In genomic region chr1:223723351-223723904, GRCh38 we compare ENCODE assay signal across 24 cellular contexts. TPM values are rescaled to one million over a fixed set of nuclear protein-coding genes. Genes with fewer than 3 reads are reported as not detected.
DNase-seq lines count a peak whose midpoint lies in the region; ATAC-seq, FAIRE-seq and TF ChIP-seq lines count a peak whose summit lies in the region.
"Had no signal": no experiment of that assay in that cellular context is flagged by ENCODE, and none has a peak within 500 bp of the region (broad histone marks: within the 10 kb centered on the region; RNA-seq: fewer than 3 reads in every experiment).

No MANE protein-coding gene starts in this region.

- no peak overlapping the region for H3K4me3 ChIP-seq in GM23248
- H3K4me3 ChIP-seq in HepG2 (replicated peaks in 1 of 3; ENCODE audit: insufficient read depth in 1 of 3, low read depth in 2 of 3, low read length in 3 of 3), result no peak overlapping the region
- H3K4me3 ChIP-seq in small intestine (ENCODE audit: low read depth in 1 of 2, low read length in 2 of 2), result no peak overlapping the region
- H3K4me3 ChIP-seq: dorsolateral prefrontal cortex, tibial nerve had no signal

- H3K4me2 ChIP-seq in GM23248 (ENCODE audit: unreplicated experiment), result no peak overlapping the region
- H3K4me2 ChIP-seq in HepG2 (ENCODE audit: low read depth, low read length), result no peak overlapping the region

- TF ChIP-seq EP300 in HepG2 (IDR thresholded peaks at IDR 0.05; ENCODE audit: low read depth in 2 of 2, low read length in 2 of 2) (no peak), HepG2 (CRISPR knock-in tag; IDR thresholded peaks at IDR 0.05; ENCODE audit: borderline replicate concordance) (no peak)

- TF ChIP-seq RAD21 in HepG2 (CRISPR knock-in tag; IDR thresholded peaks at IDR 0.05), result no peak

- H3K4me1 ChIP-seq in GM23248 (ENCODE audit: insufficient read depth), result peaks cover 60% of the 10 kb centered on the region
- H3K4me1 ChIP-seq in HepG2 (ENCODE audit: insufficient read depth, low read length), result peaks cover 31% of the 10 kb centered on the region
- peaks cover 0 to 18% of the 10 kb centered on the region in 2 donors for H3K4me1 ChIP-seq in small intestine (ENCODE audit: control insufficient read depth in 2 of 2, insufficient read depth in 1 of 2, low read depth in 1 of 2, low read length in 1 of 2)

- H3K9me3 ChIP-seq in GM23248 (ENCODE audit: low read depth), result no peaks in the 10 kb centered on the region
- H3K9me3 ChIP-seq in HepG2 (ENCODE audit: low read length), result no peaks in the 10 kb centered on the region
- no peaks in the 10 kb centered on the region for H3K9me3 ChIP-seq in small intestine (ENCODE audit: control insufficient read depth, low read depth)
- H3K9me3 ChIP-seq: tibial nerve had no signal

- POLR2A ChIA-PET in HepG2 (lab: Yijun Ruan, JAX), result no interaction called here

- no peaks in the 10 kb centered on the region for H3K27me3 Mint-ChIP-seq in central memory CD8-positive, alpha-beta T cell
- H3K27me3 Mint-ChIP-seq in osteocyte (ENCODE audit: unreplicated experiment), result no peaks in the 10 kb centered on the region
- H3K27me3 Mint-ChIP-seq: B cell had no signal

- peak overlapping the region; percentile 15; the same call in 1 of the 2 replicates for H3K27ac ChIP-seq in C4-2B
- peak overlapping the region; percentile 62; the same call in 1 of the 2 replicates for H3K27ac ChIP-seq in GM23248
- H3K27ac ChIP-seq in HepG2 (ENCODE audit: extremely low read length, insufficient read depth, low read length), result no peak overlapping the region
- no peak overlapping the region for H3K27ac ChIP-seq in small intestine (ENCODE audit: low read depth in 1 of 2, low read length in 1 of 2)

- no peaks in the 10 kb centered on the region for H3K9me3 Mint-ChIP-seq in central memory CD8-positive, alpha-beta T cell
- no peaks in the 10 kb centered on the region for H3K9me3 Mint-ChIP-seq in osteocyte (ENCODE audit: unreplicated experiment)

- DNase-seq in GM23248, result no peak
- DNase-seq in central memory CD8-positive, alpha-beta T cell (ENCODE audit: low spot score in 2 of 2), result no peak
- no peak for DNase-seq in osteocyte (ENCODE audit: extremely low spot score, unreplicated experiment)
- no peak for DNase-seq in HepG2 (ENCODE audit: low spot score)
- DNase-seq in GM19238 (ENCODE audit: insufficient read length, low spot score), result no peak
- no peak for DNase-seq in small intestine
- DNase-seq: dorsolateral prefrontal cortex; left ventricle myocardium superior; NCI-H1436 treated with DMSO at 0.1 percent for 48 hours; NCI-H2171; NCI-H748 treated with DMSO at 0.1 percent for 48 hours; right cardiac atrium; SHP77; stimulated activated CD4-positive, alpha-beta T cell treated with anti-CD3 and anti-CD28 coated beads, Interleukin-15, amount 100 ng/mL, for 24 hours had no signal

- no peak for TF ChIP-seq CTCF in C4-2B (conservative IDR thresholded peaks at IDR 0.05)
- TF ChIP-seq CTCF in osteocyte (IDR thresholded peaks at IDR 0.05), result no peak
- TF ChIP-seq CTCF in HepG2 (CRISPR knock-in tag; IDR thresholded peaks at IDR 0.05), result no peak

- H3K4me3 Mint-ChIP-seq in central memory CD8-positive, alpha-beta T cell, result peak overlapping the region; percentile 31
- H3K4me3 Mint-ChIP-seq in osteocyte (ENCODE audit: unreplicated experiment), result no peak overlapping the region
- H3K4me3 Mint-ChIP-seq: B cell had no signal

- intact Hi-C loops in HepG2 (cut with micrococcal nuclease; ENCODE audit: unreplicated experiment), result no loop called here

- peaks cover 65% of the 10 kb centered on the region for H3F3A ChIP-seq in GM23248 (ENCODE audit: insufficient read depth)

- ATAC-seq in central memory CD8-positive, alpha-beta T cell (replicated peaks; ENCODE audit: extremely low read depth, poor library complexity, severe bottlenecking), result no peak
- no peak for ATAC-seq in HepG2
- ATAC-seq in HG03196 (IDR thresholded peaks at IDR 0.05; ENCODE audit: unreplicated experiment), result no peak
- ATAC-seq: esophagus mucosa, left ventricle myocardium superior, right cardiac atrium had no signal

- FAIRE-seq in HepG2 (lab: Jason Lieb, UNC), result no peak
- FAIRE-seq in small intestine (lab: Jason Lieb, UNC), result no peak
- FAIRE-seq: bronchial epithelial cell, H54 had no signal

- peaks cover 49% of the 10 kb centered on the region for H3K36me3 Mint-ChIP-seq in central memory CD8-positive, alpha-beta T cell (ENCODE audit: insufficient read depth)
- H3K36me3 Mint-ChIP-seq in osteocyte (ENCODE audit: unreplicated experiment), result peaks cover 37% of the 10 kb centered on the region

- in situ Hi-C loops in GM23248 (cut with MboI), result no loop called here
- in situ Hi-C loops in HepG2 (cut with HindIII; ENCODE audit: extremely low pct_ligation_motif_present, low pct_unique_long_range_greater_than_20kb), result no loop called here

- 98% methylated on average over 6 of the region's 6 CpGs for WGBS in GM23248 (ENCODE audit: low coverage in 1 of 2, low lambda C conversion rate in 2 of 2, missing lambda C conversion rate in 2 of 2), 2 experiments
- WGBS in HepG2 (ENCODE audit: low lambda C conversion rate), result 74% methylated on average over 6 of the region's 6 CpGs
- WGBS in small intestine, 3 donors, result 90 to 95% (median 94%) methylated on average over 6 of the region's 6 CpGs

- H4K20me1 ChIP-seq in GM23248 (ENCODE audit: insufficient read depth) (no peaks in the 10 kb centered on the region), HepG2 (ENCODE audit: insufficient read depth, low read length) (no peaks in the 10 kb centered on the region)

- no TSS peak for BruUV-seq in HepG2 (replicated peaks; lab: Mats Ljungman, UMichigan)

- peaks cover 72% of the 10 kb centered on the region for H3K4me1 Mint-ChIP-seq in central memory CD8-positive, alpha-beta T cell
- H3K4me1 Mint-ChIP-seq in osteocyte (ENCODE audit: unreplicated experiment), result peaks cover 70% of the 10 kb centered on the region

- H3K27ac Mint-ChIP-seq in central memory CD8-positive, alpha-beta T cell (ENCODE audit: low read depth), result peak overlapping the region; percentile 80
- peak overlapping the region; percentile 59 for H3K27ac Mint-ChIP-seq in osteocyte (ENCODE audit: unreplicated experiment)
- H3K27ac Mint-ChIP-seq: B cell had no signal

- CTCF ChIA-PET in HepG2 (lab: Yijun Ruan, JAX; ENCODE audit: low intra/inter-chr PET ratio, low total read pairs), result no interaction called here

- H3K36me3 ChIP-seq in GM23248 (ENCODE audit: low read depth), result peaks cover 22% of the 10 kb centered on the region
- no peaks in the 10 kb centered on the region; a peak in 1 of 5 replicates for H3K36me3 ChIP-seq in HepG2 (replicated peaks in 1 of 2; ENCODE audit: control insufficient read depth in 1 of 2, insufficient read depth in 2 of 2, low read length in 2 of 2)
- H3K36me3 ChIP-seq in small intestine (ENCODE audit: control insufficient read depth in 2 of 2, insufficient read depth in 2 of 2, low read length in 2 of 2), result peaks cover 0 to 2% of the 10 kb centered on the region in 2 donors

- H3K9ac ChIP-seq in GM23248 (peak overlapping the region; percentile 64; the same call in 1 of the 2 replicates), HepG2 (ENCODE audit: insufficient read depth, low read depth, low read length) (no peak overlapping the region)

- H3K79me2 ChIP-seq in GM23248 (ENCODE audit: insufficient read depth) (peaks cover 86% of the 10 kb centered on the region), HepG2 (ENCODE audit: insufficient read depth, low read length) (no peaks in the 10 kb centered on the region)

- TF ChIP-seq POLR2A in HepG2 (IDR thresholded peaks at IDR 0.05; ENCODE audit: insufficient read depth in 1 of 2, low read depth in 2 of 2, low read length in 2 of 2), result no peak

- H2AFZ ChIP-seq in GM23248 (no peak overlapping the region), HepG2 (ENCODE audit: low read length) (no peak overlapping the region)

- no peaks in the 10 kb centered on the region for H3K9me2 ChIP-seq in GM23248 (ENCODE audit: insufficient read depth)

- H3K27me3 ChIP-seq in GM23248 (replicated peaks; ENCODE audit: insufficient read depth) (no peaks in the 10 kb centered on the region), HepG2 (ENCODE audit: control insufficient read depth in 1 of 2, insufficient read depth in 2 of 2, low read length in 2 of 2) (no peaks in the 10 kb centered on the region), small intestine (ENCODE audit: control insufficient read depth in 2 of 2, insufficient read depth in 2 of 2, low read length in 2 of 2) (no peaks in the 10 kb centered on the region)
- H3K27me3 ChIP-seq: dorsolateral prefrontal cortex, tibial nerve had no signal

RNA-seq across cellular contexts. Expression of gene CAPN2, which starts 11.1 kb away (rescaled TPM):
- total RNA-seq in GM23248 (2014; rRNA removed; shearing (Covaris generic)), result 214 and 223 TPM in 2 replicates
- polyA plus RNA-seq in GM23248 (2016; fragmentation: Nextera tagmentation; extraction: Ambion mirVana) (261 and 272 TPM in 2 replicates), HepG2 (2011; rRNA removed) (7.4 and 10.8 TPM in 2 replicates), small intestine (100 to 1,000 TPM in 1 of 3 donors, 10 to 100 TPM in 2; 47.0 to 115 (median 68.8) TPM)
- total RNA-seq in osteocyte (271 and 278 TPM in 2 replicates), HepG2 (2016; rRNA removed; fragmentation: Illumina TruSeq; extraction: Trizol) (6.2 and 7.8 TPM in 2 replicates)
- 2.0 and 2.6 TPM in 2 replicates for total RNA-seq in HepG2 (2016; cell fraction: cytosol; rRNA removed; fragmentation: Illumina TruSeq; extraction: Trizol; ENCODE audit: low read depth)
- total RNA-seq in HepG2 (2016; cell fraction: insoluble cytoplasmic fraction; rRNA removed; fragmentation: Illumina TruSeq; extraction: Trizol), result 6.2 and 7.8 TPM in 2 replicates
- total RNA-seq in HepG2 (2016; cell fraction: membrane; rRNA removed; fragmentation: Illumina TruSeq; extraction: Trizol), result 5.4 and 5.5 TPM in 2 replicates
- 4.8 and 5.3 TPM in 2 replicates for total RNA-seq in HepG2 (2016; cell fraction: nucleus; rRNA removed; fragmentation: Illumina TruSeq; extraction: Trizol)
- 3.5 and 4.8 TPM in 2 replicates for polyA plus RNA-seq in HepG2 (2011; cell fraction: cytosol; rRNA removed)
- polyA plus RNA-seq in HepG2 (2011; cell fraction: nucleus; rRNA removed), result 27.6 and 31.4 TPM in 2 replicates
- polyA plus RNA-seq in HepG2 (2012), result 7.0 and 8.4 TPM in 2 replicates
- polyA plus RNA-seq in HepG2 (2016; cell fraction: cytosol; fragmentation: Illumina TruSeq; extraction: Trizol; ENCODE audit: low read depth), result 2.3 and 2.7 TPM in 2 replicates
- 8.9 and 9.2 TPM in 2 replicates for polyA plus RNA-seq in HepG2 (2016; cell fraction: insoluble cytoplasmic fraction; fragmentation: Illumina TruSeq; extraction: Trizol; ENCODE audit: low read depth)
- polyA plus RNA-seq in HepG2 (2016; cell fraction: membrane; fragmentation: Illumina TruSeq; extraction: Trizol; ENCODE audit: low read depth), result 4.9 and 5.3 TPM in 2 replicates
- 9.2 and 12.8 TPM in 2 replicates for polyA plus RNA-seq in HepG2 (2016; cell fraction: nucleus; fragmentation: Illumina TruSeq; extraction: Trizol; ENCODE audit: insufficient read depth, low read depth)
- 5.0 and 63.8 TPM in 2 replicates for polyA minus RNA-seq in HepG2 (2011; rRNA and poly(A)+ RNA removed; ENCODE audit: low replicate concordance)
- polyA minus RNA-seq in HepG2 (2011; cell fraction: cytosol; rRNA and poly(A)+ RNA removed), result 4.1 and 4.3 TPM in 2 replicates
- polyA minus RNA-seq in HepG2 (2011; cell fraction: nucleus; rRNA and poly(A)+ RNA removed), result 7.7 and 11.3 TPM in 2 replicates
- total RNA-seq: OCI-LY7 had no signal

RNA-seq across cellular contexts. Expression of gene CAPN8, which starts 57.9 kb away (rescaled TPM):
- total RNA-seq in GM23248 (2014; rRNA removed; shearing (Covaris generic)), result 0.25 TPM in 1 of 2 replicates, not detected in the other
- not detected in 2 replicates for polyA plus RNA-seq in GM23248 (2016; fragmentation: Nextera tagmentation; extraction: Ambion mirVana)
- not detected in 2 replicates for total RNA-seq in osteocyte
- total RNA-seq in HepG2 (2016; rRNA removed; fragmentation: Illumina TruSeq; extraction: Trizol), result 0.20 TPM in 1 of 2 replicates, not detected in the other
- total RNA-seq in HepG2 (2016; cell fraction: cytosol; rRNA removed; fragmentation: Illumina TruSeq; extraction: Trizol; ENCODE audit: low read depth), result not detected in 2 replicates
- 0.11 TPM in 1 of 2 replicates, not detected in the other for total RNA-seq in HepG2 (2016; cell fraction: insoluble cytoplasmic fraction; rRNA removed; fragmentation: Illumina TruSeq; extraction: Trizol)
- not detected in 2 replicates for total RNA-seq in HepG2 (2016; cell fraction: membrane; rRNA removed; fragmentation: Illumina TruSeq; extraction: Trizol)
- 0.31 TPM in 1 of 2 replicates, not detected in the other for total RNA-seq in HepG2 (2016; cell fraction: nucleus; rRNA removed; fragmentation: Illumina TruSeq; extraction: Trizol)
- 0.25 TPM in 2 replicates for polyA plus RNA-seq in HepG2 (2011; rRNA removed)
- 0.05 TPM in 1 of 2 replicates, not detected in the other for polyA plus RNA-seq in HepG2 (2011; cell fraction: cytosol; rRNA removed)
- 1.1 and 2.0 TPM in 2 replicates for polyA plus RNA-seq in HepG2 (2011; cell fraction: nucleus; rRNA removed)
- 0.47 and 0.49 TPM in 2 replicates for polyA plus RNA-seq in HepG2 (2012)
- polyA plus RNA-seq in HepG2 (2016; cell fraction: cytosol; fragmentation: Illumina TruSeq; extraction: Trizol; ENCODE audit: low read depth), result not detected in 2 replicates
- not detected in 2 replicates for polyA plus RNA-seq in HepG2 (2016; cell fraction: insoluble cytoplasmic fraction; fragmentation: Illumina TruSeq; extraction: Trizol; ENCODE audit: low read depth)
- not detected in 2 replicates for polyA plus RNA-seq in HepG2 (2016; cell fraction: membrane; fragmentation: Illumina TruSeq; extraction: Trizol; ENCODE audit: low read depth)
- polyA plus RNA-seq in HepG2 (2016; cell fraction: nucleus; fragmentation: Illumina TruSeq; extraction: Trizol; ENCODE audit: insufficient read depth, low read depth), result 1.4 TPM in 1 of 2 replicates, not detected in the other
- 0.58 TPM in 1 of 2 replicates, not detected in the other for polyA minus RNA-seq in HepG2 (2011; rRNA and poly(A)+ RNA removed; ENCODE audit: low replicate concordance)
- not detected in 2 replicates for polyA minus RNA-seq in HepG2 (2011; cell fraction: cytosol; rRNA and poly(A)+ RNA removed)
- 0.87 and 1.0 TPM in 2 replicates for polyA minus RNA-seq in HepG2 (2011; cell fraction: nucleus; rRNA and poly(A)+ RNA removed)
- 10 to 100 TPM in 1 of 3 donors, 1 to 10 TPM in 2; 5.1 to 13.6 (median 10.0) TPM for polyA plus RNA-seq in small intestine
- total RNA-seq: G401, left ventricle myocardium superior, M059J, OCI-LY7, right cardiac atrium, tibial nerve had no signal

Comparison
In these comparisons a context has a peak if more than half of its experiments do, and no peak if none do; other contexts are left out.
1. H3K27ac ChIP-seq: peak in C4-2B (single experiment) and GM23248 (single experiment); none in HepG2 (single experiment) and small intestine (0 of 2).
2. RNA of gene CAPN2, which starts 11.1 kb away (total RNA-seq): 271 to 278 TPM in osteocyte and 214 to 223 TPM in GM23248; 2.0 to 7.8 TPM in HepG2; every median in the first group is over 10 times any median in the second.